ENCODE assay signal across 1 cellular context in genomic region chr7:10312942-10313341, GRCh38.
TF ChIP-seq lines count a peak whose summit lies in the region.

No MANE protein-coding gene starts in this region.

TF ChIP-seq in H1, 55 proteins besides CTCF, POLR2A, EP300 and RAD21 (continued from another document):
- TF ChIP-seq KDM1A (IDR thresholded peaks at IDR 0.05; ENCODE audit: borderline replicate concordance, low read length) (no peak), CEBPB (IDR thresholded peaks at IDR 0.05; ENCODE audit: low read depth, low read length) (peak; percentile 75; the same call in 1 of the 2 replicates), CBX8 (IDR thresholded peaks at IDR 0.05; ENCODE audit: borderline replicate concordance, low read depth, low read length) (no peak)
TF ChIP-seq in H1: peak in this region for 1.
